25 cellular contexts compared by ENCODE assay signal in genomic region chr16:1584926-1585487, GRCh38. TPM values are rescaled to one million over a fixed set of nuclear protein-coding genes. Genes with fewer than 3 reads are reported as not detected.
A peak's percentile ranks its signal among the peaks of the same experiment; 100 is the strongest.
DNase-seq lines count a peak whose midpoint lies in the region; ATAC-seq, FAIRE-seq and TF ChIP-seq lines count a peak whose summit lies in the region.
"Had no signal": no experiment of that assay in that cellular context is flagged by ENCODE, and none has a peak within 500 bp of the region (broad histone marks: within the 10 kb centered on the region; RNA-seq: fewer than 3 reads in every experiment).

No MANE protein-coding gene starts in this region.

- peak overlapping the region; percentile 1 for H3K27ac Mint-ChIP-seq in neural progenitor cell
- H3K27ac Mint-ChIP-seq: B cell; CD4-positive, CD25-positive, alpha-beta regulatory T cell had no signal

- no peaks in the 10 kb centered on the region for H3K27me3 ChIP-seq in HepG2 (ENCODE audit: control insufficient read depth in 1 of 2, insufficient read depth in 2 of 2, low read length in 2 of 2)
- no peaks in the 10 kb centered on the region for H3K27me3 ChIP-seq in right lobe of liver
- no peaks in the 10 kb centered on the region for H3K27me3 ChIP-seq in bronchial epithelial cell (ENCODE audit: control insufficient read depth, insufficient read depth, low read length)
- no peaks in the 10 kb centered on the region for H3K27me3 ChIP-seq in neural progenitor cell

- no peaks in the 10 kb centered on the region for H3K9me3 Mint-ChIP-seq in neural progenitor cell
- H3K9me3 Mint-ChIP-seq: CD4-positive, CD25-positive, alpha-beta regulatory T cell had no signal

- H2AFZ ChIP-seq in HepG2 (ENCODE audit: low read length) (no peak overlapping the region), neural progenitor cell (replicated peaks) (no peak overlapping the region)

- no peak overlapping the region for H3K9ac ChIP-seq in HepG2 (ENCODE audit: insufficient read depth, low read depth, low read length)
- H3K9ac ChIP-seq in neural progenitor cell, result no peak overlapping the region

- in situ Hi-C loops in HepG2 (cut with HindIII; ENCODE audit: extremely low pct_ligation_motif_present, low pct_unique_long_range_greater_than_20kb), result no loop called here

- H4K20me1 ChIP-seq in HepG2 (ENCODE audit: insufficient read depth, low read length), result no peaks in the 10 kb centered on the region
- no peaks in the 10 kb centered on the region for H4K20me1 ChIP-seq in neural progenitor cell (ENCODE audit: low read depth)

- H3K27ac ChIP-seq in HepG2 (ENCODE audit: extremely low read length, insufficient read depth, low read length) (no peak overlapping the region), right lobe of liver (no peak overlapping the region), neural progenitor cell (no peak overlapping the region)
- H3K27ac ChIP-seq: A549, HL-60 had no signal

- DNase-seq in HepG2 (ENCODE audit: low spot score) (no peak), right lobe of liver (no peak), bronchial epithelial cell (ENCODE audit: low read depth) (no peak), neural progenitor cell (ENCODE audit: low spot score) (peak; percentile 20), kidney tubule cell (ENCODE audit: low spot score) (no peak), lower leg skin (ENCODE audit: low spot score in 2 of 2) (no peak)
- DNase-seq: Caco-2; CD4-positive, CD25-positive, alpha-beta regulatory T cell; DMS 273 treated with DMSO at 0.1 percent for 48 hours; DMS79 treated with DMSO at 0.1 percent for 48 hours; KG1; NCI-H1105; NCI-H146; NCI-H2029; NCI-H2171; NCI-H446; NCI-H526 had no signal

- intact Hi-C loops in HepG2 (cut with micrococcal nuclease; ENCODE audit: unreplicated experiment), result no loop called here
- intact Hi-C loops in right lobe of liver (cut with DNase I), result no loop called here
- intact Hi-C loops in lower leg skin (cut with DNase I; ENCODE audit: low total_unique reads), result no loop called here

- TF ChIP-seq POLR2A in HepG2 (IDR thresholded peaks at IDR 0.05; ENCODE audit: insufficient read depth in 1 of 2, low read depth in 2 of 2, low read length in 2 of 2), result no peak
- TF ChIP-seq POLR2A in right lobe of liver (IDR thresholded peaks at IDR 0.05), result no peak
- TF ChIP-seq POLR2A in lower leg skin (IDR thresholded peaks at IDR 0.05), result no peak

- BruUV-seq in HepG2 (replicated peaks; lab: Mats Ljungman, UMichigan), result TSS peak; percentile 36

- ATAC-seq in HepG2 (no peak), right lobe of liver (no peak), HG02852 (IDR thresholded peaks at IDR 0.05; ENCODE audit: unreplicated experiment) (no peak)
- ATAC-seq: A549, GM12878, Panc1, SK-N-SH treated with all-trans-retinoic acid at 6 μM for 48 hours had no signal

- H3K4me1 ChIP-seq in HepG2 (ENCODE audit: insufficient read depth, low read length) (peaks cover 11% of the 10 kb centered on the region), right lobe of liver (no peaks in the 10 kb centered on the region), neural progenitor cell (no peaks in the 10 kb centered on the region)
- H3K4me1 ChIP-seq: A549, Caco-2 had no signal

- no peaks in the 10 kb centered on the region for H3F3A ChIP-seq in neural progenitor cell (ENCODE audit: low read depth)

- POLR2A ChIA-PET in HepG2 (lab: Yijun Ruan, JAX), result no interaction called here

- 83% methylated on average over 8 of the region's 8 CpGs for WGBS in HepG2 (ENCODE audit: low lambda C conversion rate)
- 71% methylated on average over 8 of the region's 8 CpGs for WGBS in right lobe of liver (ENCODE audit: insufficient coverage, low coverage, low lambda C conversion rate, missing lambda C conversion rate)
- 83 to 84% methylated on average over 8 of the region's 8 CpGs for WGBS in lower leg skin, 2 donors

- H3K4me2 ChIP-seq in HepG2 (ENCODE audit: low read depth, low read length) (no peak overlapping the region), neural progenitor cell (no peak overlapping the region)
- H3K4me2 ChIP-seq: A549 had no signal

- H3K36me3 ChIP-seq in HepG2 (replicated peaks in 1 of 2; ENCODE audit: control insufficient read depth in 1 of 2, insufficient read depth in 2 of 2, low read length in 2 of 2), result peaks cover 11 to 44% of the 10 kb centered on the region in 2 experiments; a peak in 4 of 5 replicates
- peaks cover 0 to 10% (median under 1%) of the 10 kb centered on the region in 4 donors for H3K36me3 ChIP-seq in right lobe of liver
- H3K36me3 ChIP-seq in bronchial epithelial cell (ENCODE audit: control insufficient read depth, insufficient read depth, low read length), result peaks cover 8% of the 10 kb centered on the region
- H3K36me3 ChIP-seq in neural progenitor cell, result no peaks in the 10 kb centered on the region

- FAIRE-seq in HepG2 (lab: Jason Lieb, UNC) (no peak), bronchial epithelial cell (lab: Jason Lieb, UNC) (peak; percentile 40)
- FAIRE-seq: A549, GM12878, H54 had no signal

- no peak overlapping the region for H3K4me3 ChIP-seq in HepG2 (replicated peaks in 1 of 3; ENCODE audit: insufficient read depth in 1 of 3, low read depth in 2 of 3, low read length in 3 of 3)
- no peak overlapping the region for H3K4me3 ChIP-seq in right lobe of liver
- no peak overlapping the region for H3K4me3 ChIP-seq in bronchial epithelial cell (ENCODE audit: low read depth, low read length)
- no peak overlapping the region for H3K4me3 ChIP-seq in neural progenitor cell
- no peak overlapping the region for H3K4me3 ChIP-seq in lower leg skin (ENCODE audit: low read depth, poor library complexity, severe bottlenecking)
- H3K4me3 ChIP-seq: A549, GM12878 had no signal

- no peak for TF ChIP-seq RAD21 in HepG2 (CRISPR knock-in tag; IDR thresholded peaks at IDR 0.05)

- no peaks in the 10 kb centered on the region for H3K9me3 ChIP-seq in HepG2 (ENCODE audit: low read length)
- H3K9me3 ChIP-seq in right lobe of liver, result no peaks in the 10 kb centered on the region
- H3K9me3 ChIP-seq in neural progenitor cell (ENCODE audit: low read depth), result no peaks in the 10 kb centered on the region
- H3K9me3 ChIP-seq: A549, Caco-2 had no signal

- H3K27me3 Mint-ChIP-seq in neural progenitor cell (ENCODE audit: insufficient read depth, low read depth), result no peaks in the 10 kb centered on the region
- H3K27me3 Mint-ChIP-seq: B cell had no signal

- CTCF ChIA-PET in HepG2 (lab: Yijun Ruan, JAX; ENCODE audit: low intra/inter-chr PET ratio, low total read pairs), result no interaction called here

- no peak overlapping the region for H3K4me3 Mint-ChIP-seq in neural progenitor cell
- H3K4me3 Mint-ChIP-seq: B cell; CD4-positive, CD25-positive, alpha-beta regulatory T cell had no signal

- TF ChIP-seq CTCF in HepG2 (CRISPR knock-in tag; IDR thresholded peaks at IDR 0.05) (no peak), right lobe of liver (IDR thresholded peaks at IDR 0.05) (no peak), bronchial epithelial cell (IDR thresholded peaks at IDR 0.05; ENCODE audit: insufficient read depth, low read length, severe bottlenecking) (no peak), neural progenitor cell (IDR thresholded peaks at IDR 0.05) (no peak), lower leg skin (IDR thresholded peaks at IDR 0.05) (no peak)

- peaks cover 3% of the 10 kb centered on the region for H3K4me1 Mint-ChIP-seq in neural progenitor cell
- H3K4me1 Mint-ChIP-seq: B cell had no signal

- H3K36me3 Mint-ChIP-seq in neural progenitor cell, result peaks cover 27% of the 10 kb centered on the region
- H3K36me3 Mint-ChIP-seq: CD4-positive, CD25-positive, alpha-beta regulatory T cell had no signal

- no peak for TF ChIP-seq EP300 in HepG2 (IDR thresholded peaks at IDR 0.05; ENCODE audit: low read depth in 2 of 2, low read length in 2 of 2)
- TF ChIP-seq EP300 in HepG2 (CRISPR knock-in tag; IDR thresholded peaks at IDR 0.05; ENCODE audit: borderline replicate concordance), result no peak

- H3K79me2 ChIP-seq in HepG2 (ENCODE audit: insufficient read depth, low read length), result no peaks in the 10 kb centered on the region
- no peaks in the 10 kb centered on the region for H3K79me2 ChIP-seq in neural progenitor cell (ENCODE audit: low read depth)

RNA-seq across cellular contexts. Expression of gene IFT140, which starts 26.9 kb away (rescaled TPM):
- total RNA-seq in HepG2 (2016; rRNA removed; fragmentation: Illumina TruSeq; extraction: Trizol), result 7.8 and 9.5 TPM in 2 replicates
- total RNA-seq in HepG2 (2016; cell fraction: cytosol; rRNA removed; fragmentation: Illumina TruSeq; extraction: Trizol; ENCODE audit: low read depth), result 2.3 and 2.6 TPM in 2 replicates
- total RNA-seq in HepG2 (2016; cell fraction: insoluble cytoplasmic fraction; rRNA removed; fragmentation: Illumina TruSeq; extraction: Trizol), result 7.1 and 10.5 TPM in 2 replicates
- 3.8 TPM in 2 replicates for total RNA-seq in HepG2 (2016; cell fraction: membrane; rRNA removed; fragmentation: Illumina TruSeq; extraction: Trizol)
- total RNA-seq in HepG2 (2016; cell fraction: nucleus; rRNA removed; fragmentation: Illumina TruSeq; extraction: Trizol), result 11.8 and 12.8 TPM in 2 replicates
- polyA plus RNA-seq in HepG2 (2011; rRNA removed), result 5.8 and 7.0 TPM in 2 replicates
- 2.9 and 4.1 TPM in 2 replicates for polyA plus RNA-seq in HepG2 (2011; cell fraction: cytosol; rRNA removed)
- 37.4 and 49.4 TPM in 2 replicates for polyA plus RNA-seq in HepG2 (2011; cell fraction: nucleus; rRNA removed)
- 6.3 and 6.8 TPM in 2 replicates for polyA plus RNA-seq in HepG2 (2012)
- polyA plus RNA-seq in HepG2 (2016; cell fraction: cytosol; fragmentation: Illumina TruSeq; extraction: Trizol; ENCODE audit: low read depth), result 0.67 and 0.86 TPM in 2 replicates
- polyA plus RNA-seq in HepG2 (2016; cell fraction: insoluble cytoplasmic fraction; fragmentation: Illumina TruSeq; extraction: Trizol; ENCODE audit: low read depth), result 3.7 and 5.8 TPM in 2 replicates
- 1.1 and 1.2 TPM in 2 replicates for polyA plus RNA-seq in HepG2 (2016; cell fraction: membrane; fragmentation: Illumina TruSeq; extraction: Trizol; ENCODE audit: low read depth)
- polyA plus RNA-seq in HepG2 (2016; cell fraction: nucleus; fragmentation: Illumina TruSeq; extraction: Trizol; ENCODE audit: insufficient read depth, low read depth), result 22.2 TPM in 2 replicates
- polyA minus RNA-seq in HepG2 (2011; rRNA and poly(A)+ RNA removed; ENCODE audit: low replicate concordance), result 16.9 and 18.0 TPM in 2 replicates
- polyA minus RNA-seq in HepG2 (2011; cell fraction: cytosol; rRNA and poly(A)+ RNA removed), result 3.3 and 3.7 TPM in 2 replicates
- polyA minus RNA-seq in HepG2 (2011; cell fraction: nucleus; rRNA and poly(A)+ RNA removed), result 21.0 and 26.9 TPM in 2 replicates
- total RNA-seq in right lobe of liver, result 1 to 10 TPM; 2.9 to 8.9 (median 5.4) TPM
- 10.8 and 12.4 TPM in 2 replicates for total RNA-seq in bronchial epithelial cell
- total RNA-seq in neural progenitor cell (ENCODE audit: low replicate concordance), result 33.8 and 64.4 TPM in 2 replicates
- total RNA-seq in lower leg skin, result 10 to 100 TPM; 12.5 to 24.7 (median 16.2) TPM

RNA-seq across cellular contexts. Expression of gene CRAMP1, which starts 27.2 kb away (rescaled TPM):
- total RNA-seq in HepG2 (2016; rRNA removed; fragmentation: Illumina TruSeq; extraction: Trizol), result 6.6 and 6.8 TPM in 2 replicates
- 4.6 and 4.8 TPM in 2 replicates for total RNA-seq in HepG2 (2016; cell fraction: cytosol; rRNA removed; fragmentation: Illumina TruSeq; extraction: Trizol; ENCODE audit: low read depth)
- total RNA-seq in HepG2 (2016; cell fraction: insoluble cytoplasmic fraction; rRNA removed; fragmentation: Illumina TruSeq; extraction: Trizol), result 4.8 and 6.7 TPM in 2 replicates
- 3.4 and 4.3 TPM in 2 replicates for total RNA-seq in HepG2 (2016; cell fraction: membrane; rRNA removed; fragmentation: Illumina TruSeq; extraction: Trizol)
- 8.4 and 8.5 TPM in 2 replicates for total RNA-seq in HepG2 (2016; cell fraction: nucleus; rRNA removed; fragmentation: Illumina TruSeq; extraction: Trizol)
- 9.7 and 13.0 TPM in 2 replicates for polyA plus RNA-seq in HepG2 (2011; rRNA removed)
- 5.7 and 6.6 TPM in 2 replicates for polyA plus RNA-seq in HepG2 (2011; cell fraction: cytosol; rRNA removed)
- 25.2 and 30.8 TPM in 2 replicates for polyA plus RNA-seq in HepG2 (2011; cell fraction: nucleus; rRNA removed)
- 6.5 and 9.3 TPM in 2 replicates for polyA plus RNA-seq in HepG2 (2012)
- polyA plus RNA-seq in HepG2 (2016; cell fraction: cytosol; fragmentation: Illumina TruSeq; extraction: Trizol; ENCODE audit: low read depth), result 0.15 and 0.21 TPM in 2 replicates
- polyA plus RNA-seq in HepG2 (2016; cell fraction: insoluble cytoplasmic fraction; fragmentation: Illumina TruSeq; extraction: Trizol; ENCODE audit: low read depth), result 3.6 and 5.5 TPM in 2 replicates
- polyA plus RNA-seq in HepG2 (2016; cell fraction: membrane; fragmentation: Illumina TruSeq; extraction: Trizol; ENCODE audit: low read depth), result 0.46 and 0.65 TPM in 2 replicates
- 24.3 and 25.2 TPM in 2 replicates for polyA plus RNA-seq in HepG2 (2016; cell fraction: nucleus; fragmentation: Illumina TruSeq; extraction: Trizol; ENCODE audit: insufficient read depth, low read depth)
- 18.6 and 18.8 TPM in 2 replicates for polyA minus RNA-seq in HepG2 (2011; rRNA and poly(A)+ RNA removed; ENCODE audit: low replicate concordance)
- 7.2 and 8.2 TPM in 2 replicates for polyA minus RNA-seq in HepG2 (2011; cell fraction: cytosol; rRNA and poly(A)+ RNA removed)
- 9.7 and 13.7 TPM in 2 replicates for polyA minus RNA-seq in HepG2 (2011; cell fraction: nucleus; rRNA and poly(A)+ RNA removed)
- 1 to 10 TPM; 2.9 to 8.4 (median 5.8) TPM for total RNA-seq in right lobe of liver
- total RNA-seq in bronchial epithelial cell, result 3.9 and 5.0 TPM in 2 replicates
- total RNA-seq in neural progenitor cell (ENCODE audit: low replicate concordance), result 11.7 and 19.5 TPM in 2 replicates
- 10 to 100 TPM; 14.2 to 29.6 (median 19.3) TPM for total RNA-seq in lower leg skin

RNA-seq across cellular contexts. Expression of gene TMEM204, which starts 51.5 kb away (rescaled TPM):
- total RNA-seq in HepG2 (2016; rRNA removed; fragmentation: Illumina TruSeq; extraction: Trizol) (not detected in 2 replicates), right lobe of liver (10 to 100 TPM in 2 of 6 experiments, 1 to 10 TPM in 4; 4.7 to 18.7 (median 8.9) TPM), bronchial epithelial cell (under 0.01 TPM in 1 of 2 replicates, not detected in the other), neural progenitor cell (ENCODE audit: low replicate concordance) (not detected in 2 replicates), lower leg skin (10 to 100 TPM; 13.7 to 26.0 (median 26.0) TPM)
- total RNA-seq in HepG2 (2016; cell fraction: cytosol; rRNA removed; fragmentation: Illumina TruSeq; extraction: Trizol; ENCODE audit: low read depth), result not detected in 2 replicates
- not detected in 2 replicates for total RNA-seq in HepG2 (2016; cell fraction: insoluble cytoplasmic fraction; rRNA removed; fragmentation: Illumina TruSeq; extraction: Trizol)
- not detected in 2 replicates for total RNA-seq in HepG2 (2016; cell fraction: membrane; rRNA removed; fragmentation: Illumina TruSeq; extraction: Trizol)
- not detected in 2 replicates for total RNA-seq in HepG2 (2016; cell fraction: nucleus; rRNA removed; fragmentation: Illumina TruSeq; extraction: Trizol)
- polyA plus RNA-seq in HepG2 (2011; rRNA removed), result not detected in 2 replicates
- polyA plus RNA-seq in HepG2 (2011; cell fraction: cytosol; rRNA removed), result not detected in 2 replicates
- polyA plus RNA-seq in HepG2 (2011; cell fraction: nucleus; rRNA removed), result not detected in 2 replicates
- polyA plus RNA-seq in HepG2 (2012), result not detected in 2 replicates
- not detected in 2 replicates for polyA plus RNA-seq in HepG2 (2016; cell fraction: cytosol; fragmentation: Illumina TruSeq; extraction: Trizol; ENCODE audit: low read depth)
- polyA plus RNA-seq in HepG2 (2016; cell fraction: insoluble cytoplasmic fraction; fragmentation: Illumina TruSeq; extraction: Trizol; ENCODE audit: low read depth), result not detected in 2 replicates
- not detected in 2 replicates for polyA plus RNA-seq in HepG2 (2016; cell fraction: membrane; fragmentation: Illumina TruSeq; extraction: Trizol; ENCODE audit: low read depth)
- not detected in 2 replicates for polyA plus RNA-seq in HepG2 (2016; cell fraction: nucleus; fragmentation: Illumina TruSeq; extraction: Trizol; ENCODE audit: insufficient read depth, low read depth)
- polyA minus RNA-seq in HepG2 (2011; rRNA and poly(A)+ RNA removed; ENCODE audit: low replicate concordance), result not detected in 2 replicates
- not detected in 2 replicates for polyA minus RNA-seq in HepG2 (2011; cell fraction: cytosol; rRNA and poly(A)+ RNA removed)
- polyA minus RNA-seq in HepG2 (2011; cell fraction: nucleus; rRNA and poly(A)+ RNA removed), result not detected in 2 replicates
- total RNA-seq: Caco-2 had no signal
- polyA plus RNA-seq: A549 had no signal
